Comparison of ENCODE assay signal across 31 cellular contexts in the genomic region with DNA sequence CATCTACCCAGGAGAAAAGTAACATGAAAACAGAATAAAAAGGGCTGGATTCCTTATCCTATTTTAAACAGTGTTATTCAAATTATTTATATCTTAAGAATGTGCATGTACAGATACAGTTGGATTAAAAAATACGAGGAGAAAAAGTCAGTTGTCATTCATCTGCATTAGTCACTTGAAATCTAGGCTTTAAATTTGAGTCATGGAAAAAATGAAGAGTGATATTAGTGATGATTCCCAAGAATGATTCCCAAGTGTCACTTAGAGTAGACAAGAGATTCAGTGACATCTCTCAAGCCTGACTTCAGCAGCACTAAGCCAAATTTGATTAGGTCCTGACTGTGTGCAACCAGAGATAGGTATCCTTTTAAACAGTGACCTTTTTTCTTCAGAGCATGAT.
"Had no signal": no experiment of that assay in that cellular context is flagged by ENCODE, and none has a peak within 500 bp of the region (broad histone marks: within the 10 kb centered on the region; RNA-seq: fewer than 3 reads in every experiment).

No MANE protein-coding gene starts in this region.

- H3K27ac ChIP-seq: adrenal gland, cardiac muscle cell, coronary artery, dorsolateral prefrontal cortex, esophagus muscularis mucosa, foreskin keratinocyte, gastrocnemius medialis, WERI-Rb-1 had no signal

- DNase-seq: activated B cell treated with CpG ODN at 0.5 μM for 24 hours; activated CD4-positive, alpha-beta T cell treated with anti-CD3 and anti-CD28 coated beads for 48 hours; activated CD4-positive, alpha-beta T cell treated with anti-CD3 and anti-CD28 coated beads, Interleukin-2, amount 50 U/mL, for 1 hour; activated CD4-positive, alpha-beta T cell treated with anti-CD3 and anti-CD28 coated beads, Interleukin-2, amount 50 U/mL, for 48 hours; activated CD8-positive, alpha-beta memory T cell treated with anti-CD3 and anti-CD28 coated beads for 24 hours; activated CD8-positive, alpha-beta T cell treated with anti-CD3 and anti-CD28 coated beads for 36 hours; activated effector memory CD4-positive, alpha-beta T cell treated with anti-CD3 and anti-CD28 coated beads, Interleukin-2, amount 50 U/mL, for 16 hours; activated naive CD4-positive, alpha-beta T cell treated with anti-CD3 and anti-CD28 coated beads for 36 hours; activated naive CD8-positive, alpha-beta T cell treated with anti-CD3 and anti-CD28 coated beads for 36 hours; activated naive CD8-positive, alpha-beta T cell treated with anti-CD3 and anti-CD28 coated beads, Interleukin-2, amount 50 U/mL, for 24 hours; activated T-cell treated with anti-CD3 and anti-CD28 coated beads, Interleukin-2, amount 50 U/mL, for 48 hours; adrenal gland; amygdala; aorta; body of pancreas; central memory CD4-positive, alpha-beta T cell; cerebellar nuclear complex; dorsolateral prefrontal cortex; effector memory CD4-positive, alpha-beta T cell; erythroblast; gastrocnemius medialis; glutamatergic neuron; T-helper 1 cell; T-helper 17 cell; T1000; WERI-Rb-1 had no signal

- H3K4me3 ChIP-seq: adrenal gland, body of pancreas, cardiac muscle cell, coronary artery, dorsolateral prefrontal cortex, esophagus muscularis mucosa, gastrocnemius medialis had no signal

- ATAC-seq: activated CD4-positive, CD25-positive, alpha-beta regulatory T cell treated with anti-CD3 and anti-CD28 coated beads, Interleukin-2, amount 50 U/mL, for 24 hours; activated CD8-positive, alpha-beta T cell treated with anti-CD3 and anti-CD28 coated beads for 36 hours; activated naive CD8-positive, alpha-beta T cell treated with anti-CD3 and anti-CD28 coated beads, Interleukin-2, amount 50 U/mL, for 24 hours; body of pancreas; foreskin keratinocyte; gastrocnemius medialis; T-helper 17 cell had no signal

- H3K4me1 ChIP-seq: body of pancreas, gastrocnemius medialis had no signal

- H3K27me3 ChIP-seq: adrenal gland, body of pancreas, cardiac muscle cell, dorsolateral prefrontal cortex, esophagus muscularis mucosa, foreskin keratinocyte, gastrocnemius medialis had no signal

- H3K9me3 ChIP-seq: adrenal gland, body of pancreas, esophagus muscularis mucosa, gastrocnemius medialis had no signal

- H3K36me3 ChIP-seq: adrenal gland, cardiac muscle cell, esophagus muscularis mucosa, gastrocnemius medialis, WERI-Rb-1 had no signal
